Comparison of ENCODE assay signal across 15 cellular contexts in genomic region chr15:63196846-63197245, GRCh38. TPM values are rescaled to one million over a fixed set of nuclear protein-coding genes. Genes with fewer than 3 reads are reported as not detected.
DNase-seq lines count a peak whose midpoint lies in the region; ATAC-seq and TF ChIP-seq lines count a peak whose summit lies in the region.
"Had no signal": no experiment of that assay in that cellular context is flagged by ENCODE, and none has a peak within 500 bp of the region (broad histone marks: within the 10 kb centered on the region; RNA-seq: fewer than 3 reads in every experiment).

No MANE protein-coding gene starts in this region.

- intact Hi-C loops in ovary (cut with DNase I): no loop called here

- no peak for DNase-seq in stimulated activated naive CD8-positive, alpha-beta T cell treated with anti-CD3 and anti-CD28 coated beads, Interleukin-15, amount 100 ng/mL, for 72 hours
- peak; percentile 83 for DNase-seq in NCI-H446 treated with DMSO at 0.1 percent for 48 hours (lab: John Stamatoyannopoulos, UW)
- DNase-seq in effector memory CD4-positive, alpha-beta T cell: no peak
- DNase-seq in NCI-H510A (lab: John Stamatoyannopoulos, UW): no peak
- no peak for DNase-seq in SIG-M5 (lab: John Stamatoyannopoulos, UW)
- DNase-seq in ovary: no peak
- DNase-seq: HFFc6; left colon; Right ventricle myocardium superior; stimulated activated CD4-positive, alpha-beta T cell treated with anti-CD3 and anti-CD28 coated beads, Interleukin-4, amount 100 ng/mL, for 1 hour; T-helper 9 cell; testis had no signal

- peaks cover 98% of the 10 kb centered on the region for H3K4me1 Mint-ChIP-seq in stimulated activated naive CD8-positive, alpha-beta T cell treated with anti-CD3 and anti-CD28 coated beads, Interleukin-15, Interleukin-2, amounts not matched to agents 100 ng/mL and 50 ng/mL, for 24 hours (ENCODE audit: low read depth)
- H3K4me1 Mint-ChIP-seq in stimulated activated naive CD8-positive, alpha-beta T cell treated with anti-CD3 and anti-CD28 coated beads, Interleukin-15, amount 100 ng/mL, for 72 hours: peaks cover 94% of the 10 kb centered on the region

- no peak for TF ChIP-seq POLR2A in ovary (IDR thresholded peaks at IDR 0.05)

- H3K36me3 Mint-ChIP-seq in stimulated activated naive CD8-positive, alpha-beta T cell treated with anti-CD3 and anti-CD28 coated beads, Interleukin-15, Interleukin-2, amounts not matched to agents 100 ng/mL and 50 ng/mL, for 24 hours (ENCODE audit: low read depth): peaks cover 65% of the 10 kb centered on the region

- H3K27me3 Mint-ChIP-seq in stimulated activated naive CD8-positive, alpha-beta T cell treated with anti-CD3 and anti-CD28 coated beads, Interleukin-15, Interleukin-2, amounts not matched to agents 100 ng/mL and 50 ng/mL, for 24 hours: no peaks in the 10 kb centered on the region
- no peaks in the 10 kb centered on the region for H3K27me3 Mint-ChIP-seq in stimulated activated naive CD8-positive, alpha-beta T cell treated with anti-CD3 and anti-CD28 coated beads, Interleukin-15, amount 100 ng/mL, for 72 hours

- H3K4me3 ChIP-seq in effector memory CD4-positive, alpha-beta T cell (ENCODE audit: insufficient read depth, low read depth, low read length, poor library complexity, severe bottlenecking): no peak overlapping the region
- no peak overlapping the region for H3K4me3 ChIP-seq in ovary
- H3K4me3 ChIP-seq: ascending aorta, testis had no signal

- TF ChIP-seq CTCF in ovary (IDR thresholded peaks at IDR 0.05): no peak

- peak overlapping the region; percentile 9 for H3K27ac ChIP-seq in effector memory CD4-positive, alpha-beta T cell (ENCODE audit: insufficient read depth, low read length, poor library complexity, severe bottlenecking)
- H3K27ac ChIP-seq in ovary: no peak overlapping the region
- H3K27ac ChIP-seq: ascending aorta, testis had no signal

- peak overlapping the region; percentile 86 for H3K27ac Mint-ChIP-seq in stimulated activated naive CD8-positive, alpha-beta T cell treated with anti-CD3 and anti-CD28 coated beads, Interleukin-15, Interleukin-2, amounts not matched to agents 100 ng/mL and 50 ng/mL, for 24 hours
- H3K27ac Mint-ChIP-seq in stimulated activated naive CD8-positive, alpha-beta T cell treated with anti-CD3 and anti-CD28 coated beads, Interleukin-15, amount 100 ng/mL, for 72 hours: no peak overlapping the region
- H3K27ac Mint-ChIP-seq: HFFc6 had no signal

- no peaks in the 10 kb centered on the region for H3K36me3 ChIP-seq in effector memory CD4-positive, alpha-beta T cell (ENCODE audit: control insufficient read depth, insufficient read depth, low read length)
- no peaks in the 10 kb centered on the region for H3K36me3 ChIP-seq in ovary

- H3K4me3 Mint-ChIP-seq in stimulated activated naive CD8-positive, alpha-beta T cell treated with anti-CD3 and anti-CD28 coated beads, Interleukin-15, Interleukin-2, amounts not matched to agents 100 ng/mL and 50 ng/mL, for 24 hours: peak overlapping the region; percentile 64
- peak overlapping the region in 1 of 2 donors; percentile 31 for H3K4me3 Mint-ChIP-seq in stimulated activated naive CD8-positive, alpha-beta T cell treated with anti-CD3 and anti-CD28 coated beads, Interleukin-15, amount 100 ng/mL, for 72 hours
- H3K4me3 Mint-ChIP-seq: HFFc6 had no signal

- no peak for ATAC-seq in stimulated activated naive CD8-positive, alpha-beta T cell treated with anti-CD3 and anti-CD28 coated beads, Interleukin-15, amount 100 ng/mL, for 72 hours
- ATAC-seq in HG02798 (IDR thresholded peaks at IDR 0.05; ENCODE audit: poor library complexity, unreplicated experiment): no peak
- ATAC-seq: left colon had no signal

- no peaks in the 10 kb centered on the region for H3K9me3 Mint-ChIP-seq in stimulated activated naive CD8-positive, alpha-beta T cell treated with anti-CD3 and anti-CD28 coated beads, Interleukin-15, Interleukin-2, amounts not matched to agents 100 ng/mL and 50 ng/mL, for 24 hours
- H3K9me3 Mint-ChIP-seq in stimulated activated naive CD8-positive, alpha-beta T cell treated with anti-CD3 and anti-CD28 coated beads, Interleukin-15, amount 100 ng/mL, for 72 hours: no peaks in the 10 kb centered on the region
- H3K9me3 Mint-ChIP-seq: HFFc6 had no signal

- H3K9me3 ChIP-seq in effector memory CD4-positive, alpha-beta T cell (ENCODE audit: control insufficient read depth, low read length): no peaks in the 10 kb centered on the region
- no peaks in the 10 kb centered on the region for H3K9me3 ChIP-seq in ovary
- H3K9me3 ChIP-seq: ascending aorta, testis had no signal

- TF ChIP-seq EP300 in ovary (IDR thresholded peaks at IDR 0.05): no peak

- peaks cover 72% of the 10 kb centered on the region for H3K4me1 ChIP-seq in effector memory CD4-positive, alpha-beta T cell (ENCODE audit: control insufficient read depth, insufficient read depth, low read length, poor library complexity, severe bottlenecking)
- peaks cover 28% of the 10 kb centered on the region for H3K4me1 ChIP-seq in ovary (ENCODE audit: insufficient read depth)

- no peaks in the 10 kb centered on the region for H3K27me3 ChIP-seq in effector memory CD4-positive, alpha-beta T cell (replicated peaks; ENCODE audit: control insufficient read depth, insufficient read depth, low read length, poor library complexity, severe bottlenecking)
- H3K27me3 ChIP-seq in ovary: no peaks in the 10 kb centered on the region
- H3K27me3 ChIP-seq: ascending aorta, testis had no signal

- WGBS in ovary, 3 donors: 30 to 54% (median 53%) methylated on average over 1 of the region's 1 CpG

RNA-seq across cellular contexts. Expression of gene RAB8B, which starts 7.4 kb away (rescaled TPM):
- 10 to 100 TPM; 23.1 to 58.0 (median 48.5) TPM for total RNA-seq in ovary
- polyA plus RNA-seq in ovary: 10 to 100 TPM; 18.5 to 40.0 TPM

RNA-seq across cellular contexts. Expression of gene RPS27L, which starts 39.6 kb away (rescaled TPM):
- 100 to 1,000 TPM in 2 of 7 donors, 10 to 100 TPM in 5; 85.5 to 129 (median 95.0) TPM for total RNA-seq in ovary
- 100 to 1,000 TPM in 1 of 2 donors, 10 to 100 TPM in 1; 92.0 to 121 TPM for polyA plus RNA-seq in ovary
